Comparison of ENCODE assay signal across 8 cellular contexts in the genomic region with DNA sequence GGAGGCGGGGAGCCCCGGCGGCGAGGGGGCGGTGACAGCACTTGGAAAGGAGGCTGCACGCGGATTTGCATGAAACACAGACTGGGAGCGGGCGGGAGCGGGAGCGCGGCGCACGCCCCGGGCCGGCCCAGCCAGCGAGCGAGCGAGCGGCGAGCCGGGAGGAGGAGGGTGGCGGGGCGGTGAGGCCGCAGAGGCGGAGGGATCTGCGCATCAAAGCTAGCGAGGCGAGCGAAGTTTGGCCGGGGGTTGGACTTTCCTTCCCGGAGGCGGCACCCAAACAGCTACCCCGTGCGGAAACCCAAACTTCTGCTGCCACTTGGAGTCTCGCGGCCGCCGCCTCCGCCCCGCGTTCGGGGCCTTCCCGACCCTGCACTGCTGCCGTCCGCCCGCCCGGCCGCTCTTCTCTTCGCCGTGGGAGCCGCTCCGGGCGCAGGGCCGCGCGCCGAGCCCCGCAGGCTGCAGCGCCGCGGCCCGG. TPM values are rescaled to one million over a fixed set of nuclear protein-coding genes. Genes with fewer than 3 reads are reported as not detected.
DNase-seq lines count a peak whose midpoint lies in the region; ATAC-seq and TF ChIP-seq lines count a peak whose summit lies in the region.

Gene SMAD3, plus strand, starts transcription at position 72 of the 475 bp plus-strand sequence. CDS start 553 bp downstream, outside the sequence.

- no peaks in the 10 kb centered on the region for H3K27me3 ChIP-seq in lung (ENCODE audit: control insufficient read depth, insufficient read depth)

- no peaks in the 10 kb centered on the region for H3K36me3 ChIP-seq in lung (ENCODE audit: control insufficient read depth in 2 of 2, insufficient read depth in 2 of 2, low read length in 2 of 2)

- H3K9me3 ChIP-seq in lung (ENCODE audit: control insufficient read depth in 2 of 2, insufficient read depth in 1 of 2, low read length in 1 of 2), result no peaks in the 10 kb centered on the region

- peak within 1 kb of the TSS; percentile 87 for H3K27ac Mint-ChIP-seq in activated CD8-positive, alpha-beta T cell treated with anti-CD3 and anti-CD28 coated beads, Interleukin-2, amount 10 ng/mL, durations not matched to agents 7 days and 5 days

- ATAC-seq in HG02763 (IDR thresholded peaks at IDR 0.05; ENCODE audit: unreplicated experiment) (peak; percentile 65), lung (ENCODE audit: insufficient read depth, low FRiP score) (peak; percentile 84)
- ATAC-seq in activated CD8-positive, alpha-beta T cell treated with anti-CD3 and anti-CD28 coated beads, Interleukin-2, amount 10 ng/mL, durations not matched to agents 7 days and 5 days, result peak; percentile 71

- H3K4me3 Mint-ChIP-seq in activated CD8-positive, alpha-beta T cell treated with anti-CD3 and anti-CD28 coated beads, Interleukin-2, amount 10 ng/mL, durations not matched to agents 7 days and 5 days, result peak within 1 kb of the TSS; percentile 95

- DNase-seq in GM13977 (ENCODE audit: low spot score) (peak; percentile 92), NCI-H460 (ENCODE audit: extremely low read depth, low read depth) (peak; percentile 66), lung (ENCODE audit: low spot score) (peak; percentile 89), NCI-H2107 (lab: John Stamatoyannopoulos, UW) (no peak)
- DNase-seq in activated CD8-positive, alpha-beta T cell treated with anti-CD3 and anti-CD28 coated beads, Interleukin-2, amount 10 ng/mL, durations not matched to agents 7 days and 5 days, result peak; percentile 85
- DNase-seq in effector CD4-positive, alpha-beta T cell, result peak; percentile 67
- DNase-seq in stimulated activated CD4-positive, alpha-beta T cell treated with anti-CD3 and anti-CD28 coated beads, TNF-alpha, amount 100 ng/mL, for 24 hours (ENCODE audit: low read depth in 3 of 3), result peak in 2 of 3 experiments; percentile 40 to 72

- H3K27me3 Mint-ChIP-seq in activated CD8-positive, alpha-beta T cell treated with anti-CD3 and anti-CD28 coated beads, Interleukin-2, amount 10 ng/mL, durations not matched to agents 7 days and 5 days (ENCODE audit: low read depth), result peaks cover 20% of the 10 kb centered on the region

- peaks cover 24% of the 10 kb centered on the region for H3K36me3 Mint-ChIP-seq in activated CD8-positive, alpha-beta T cell treated with anti-CD3 and anti-CD28 coated beads, Interleukin-2, amount 10 ng/mL, durations not matched to agents 7 days and 5 days (ENCODE audit: low read depth)

- TF ChIP-seq CTCF in GM13977 (IDR thresholded peaks at IDR 0.05; ENCODE audit: extremely low read depth, insufficient read depth, missing control alignments) (no peak), lung (IDR thresholded peaks at IDR 0.05; ENCODE audit: control extremely low read depth, extremely low read depth) (no peak)

- H3K4me1 Mint-ChIP-seq in activated CD8-positive, alpha-beta T cell treated with anti-CD3 and anti-CD28 coated beads, Interleukin-2, amount 10 ng/mL, durations not matched to agents 7 days and 5 days (ENCODE audit: low read depth), result peaks cover 52% of the 10 kb centered on the region

- peak within 1 kb of the TSS; percentile 53 for H3K4me3 ChIP-seq in lung

- WGBS in lung, 2 donors, result 0 to 1% methylated on average over 43 to 63 of the region's 63 CpGs

- CTCF ChIA-PET in activated CD8-positive, alpha-beta T cell treated with anti-CD3 and anti-CD28 coated beads, Interleukin-2, amount 10 ng/mL, durations not matched to agents 7 days and 5 days (lab: Charles Lee), result interaction anchor here (0.7 to 1.9 kb wide), 12 partner anchors 18 to 238 kb away, joined by 3 to 9 read pairs (median 3); no protein-coding TSS in a partner anchor

- peaks cover 8 to 16% of the 10 kb centered on the region in 2 donors for H3K4me1 ChIP-seq in lung (ENCODE audit: control insufficient read depth in 2 of 2, insufficient read depth in 2 of 2, low read length in 2 of 2)

- in situ Hi-C loops in GM13977 (cut with MboI; ENCODE audit: low pct_unique_long_range_greater_than_20kb, low sequenced_read_pairs, unreplicated experiment), result no loop called here

- POLR2A ChIA-PET in activated CD8-positive, alpha-beta T cell treated with anti-CD3 and anti-CD28 coated beads, Interleukin-2, amount 10 ng/mL, durations not matched to agents 7 days and 5 days (lab: Charles Lee), result interaction anchor here (0.7 to 9.8 kb wide), 9 partner anchors 9 to 69 kb away, joined by 3 to 124 read pairs (median 7); no protein-coding TSS in a partner anchor

- H3K27ac ChIP-seq in lung (ENCODE audit: low read depth in 1 of 2, low read length in 1 of 2), result peak within 1 kb of the TSS; percentile 89 to 90

- no peaks in the 10 kb centered on the region for H3K9me3 Mint-ChIP-seq in activated CD8-positive, alpha-beta T cell treated with anti-CD3 and anti-CD28 coated beads, Interleukin-2, amount 10 ng/mL, durations not matched to agents 7 days and 5 days (ENCODE audit: insufficient read depth)

RNA-seq across cellular contexts. Expression of gene SMAD3, which starts in this region (rescaled TPM):
- total RNA-seq in NCI-H460 (2014; rRNA removed; shearing (Covaris generic)), result 8.0 and 12.3 TPM in 2 replicates
- polyA plus RNA-seq in NCI-H460 (2014; cell fraction: nucleus; rRNA removed), result 17.8 and 22.3 TPM in 2 replicates
- total RNA-seq in activated CD8-positive, alpha-beta T cell treated with anti-CD3 and anti-CD28 coated beads, Interleukin-2, amount 10 ng/mL, durations not matched to agents 7 days and 5 days, result 10 to 100 TPM; 26.8 to 27.1 TPM
- 10 to 100 TPM; 32.8 to 41.6 TPM for total RNA-seq in lung
- 10 to 100 TPM; 10.9 to 14.1 TPM for polyA plus RNA-seq in lung
